In the genomic region with DNA sequence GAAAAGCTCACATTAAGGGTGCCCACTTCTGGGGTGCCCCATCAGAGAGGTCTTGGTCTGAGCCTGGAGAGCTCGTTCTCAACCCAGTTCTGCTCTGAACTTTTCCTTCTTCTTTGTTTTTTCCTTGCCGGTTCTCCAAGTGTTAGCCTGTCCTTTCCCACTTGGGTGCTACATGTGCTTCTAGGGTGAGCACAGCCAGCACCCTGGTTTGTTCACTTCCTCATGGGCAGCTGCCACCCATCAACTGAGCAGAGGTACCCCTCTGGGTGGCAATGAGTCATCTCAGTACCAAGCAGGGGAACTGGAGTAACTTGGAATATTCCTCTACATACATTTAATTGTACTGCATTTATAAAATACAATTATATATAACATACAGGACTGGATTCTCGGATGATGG, we compare ENCODE assay signal across 10 cellular contexts. TPM values are rescaled to one million over a fixed set of nuclear protein-coding genes. Genes with fewer than 3 reads are reported as not detected.
A peak's percentile ranks its signal among the peaks of the same experiment; 100 is the strongest.
DNase-seq lines count a peak whose midpoint lies in the region; ATAC-seq and TF ChIP-seq lines count a peak whose summit lies in the region.
"Had no signal": no experiment of that assay in that cellular context is flagged by ENCODE, and none has a peak within 500 bp of the region (broad histone marks: within the 10 kb centered on the region; RNA-seq: fewer than 3 reads in every experiment).

No MANE protein-coding gene starts in this region.

- no peak for TF ChIP-seq CTCF in mesothelial cell of epicardium (IDR thresholded peaks at IDR 0.05; ENCODE audit: unreplicated experiment)

- H3K9ac ChIP-seq in mucosa of rectum (ENCODE audit: low read depth in 1 of 2, low read length in 2 of 2) = no peak overlapping the region

- ATAC-seq in right cardiac atrium (no peak), Right ventricle myocardium inferior (no peak)
- no peak for ATAC-seq in activated T-cell treated with anti-CD3 and anti-CD28 coated beads, Interleukin-2, amount 50 U/mL, for 72 hours (replicated peaks in 1 of 2)

- no peaks in the 10 kb centered on the region for H3K9me3 ChIP-seq in right cardiac atrium (ENCODE audit: control insufficient read depth, low read length)
- no peaks in the 10 kb centered on the region for H3K9me3 ChIP-seq in mucosa of rectum (ENCODE audit: control insufficient read depth in 2 of 2, low read length in 2 of 2)

- DNase-seq in right cardiac atrium (no peak), Right ventricle myocardium inferior (ENCODE audit: missing footprints) (no peak), NAMALWA (ENCODE audit: low spot score) (no peak), HuH-7.5 (ENCODE audit: low spot score) (no peak), cerebellum (ENCODE audit: low spot score) (no peak), mesothelial cell of epicardium (ENCODE audit: low spot score in 2 of 2, unreplicated experiment in 2 of 2) (no peak)
- no peak for DNase-seq in activated T-cell treated with anti-CD3 and anti-CD28 coated beads, Interleukin-2, amount 50 U/mL, for 72 hours
- DNase-seq: foreskin keratinocyte, NCI-H1092 had no signal

- H3K36me3 ChIP-seq in mucosa of rectum (ENCODE audit: control insufficient read depth in 2 of 2, insufficient read depth in 2 of 2, low read length in 2 of 2) = no peaks in the 10 kb centered on the region

- no peaks in the 10 kb centered on the region for H3K36me3 Mint-ChIP-seq in activated T-cell treated with anti-CD3 and anti-CD28 coated beads, Interleukin-2, amount 50 U/mL, for 72 hours (ENCODE audit: insufficient read depth in 2 of 2)
- no peaks in the 10 kb centered on the region for H3K36me3 Mint-ChIP-seq in mesothelial cell of epicardium

- H3K4me3 Mint-ChIP-seq in activated T-cell treated with anti-CD3 and anti-CD28 coated beads, Interleukin-2, amount 50 U/mL, for 72 hours = peak overlapping the region; percentile 74 to 78
- H3K4me3 Mint-ChIP-seq in mesothelial cell of epicardium = no peak overlapping the region

- H3K27ac ChIP-seq in right cardiac atrium (ENCODE audit: low read length) (peak overlapping the region; percentile 70), mucosa of rectum (ENCODE audit: low read depth in 2 of 2, low read length in 2 of 2) (peak overlapping the region; percentile 36 to 39)
- H3K27ac ChIP-seq: foreskin keratinocyte had no signal

- H3K9me3 Mint-ChIP-seq in activated T-cell treated with anti-CD3 and anti-CD28 coated beads, Interleukin-2, amount 50 U/mL, for 72 hours = no peaks in the 10 kb centered on the region
- no peaks in the 10 kb centered on the region for H3K9me3 Mint-ChIP-seq in mesothelial cell of epicardium

- peaks cover 81% of the 10 kb centered on the region for H3K4me1 Mint-ChIP-seq in activated T-cell treated with anti-CD3 and anti-CD28 coated beads, Interleukin-2, amount 50 U/mL, for 72 hours (ENCODE audit: low read depth)
- peaks cover 17% of the 10 kb centered on the region for H3K4me1 Mint-ChIP-seq in mesothelial cell of epicardium

- no peaks in the 10 kb centered on the region for H3K27me3 Mint-ChIP-seq in activated T-cell treated with anti-CD3 and anti-CD28 coated beads, Interleukin-2, amount 50 U/mL, for 72 hours (ENCODE audit: low read depth)
- peaks cover 41% of the 10 kb centered on the region for H3K27me3 Mint-ChIP-seq in mesothelial cell of epicardium (ENCODE audit: low read depth)

- peak overlapping the region; percentile 79 for H3K27ac Mint-ChIP-seq in activated T-cell treated with anti-CD3 and anti-CD28 coated beads, Interleukin-2, amount 50 U/mL, for 72 hours
- H3K27ac Mint-ChIP-seq in mesothelial cell of epicardium = no peak overlapping the region

- intact Hi-C loops in right cardiac atrium (cut with DNase I) (no loop called here), Right ventricle myocardium inferior (cut with DNase I) (loop anchor here (5.0 kb wide), 1 partner anchor 358 kb away; no protein-coding TSS in a partner anchor)

- H3K4me1 ChIP-seq in right cardiac atrium (ENCODE audit: control insufficient read depth, insufficient read depth, low read length) (peaks cover 36% of the 10 kb centered on the region), mucosa of rectum (ENCODE audit: control insufficient read depth in 2 of 2, insufficient read depth in 2 of 2, low read length in 2 of 2) (peaks cover 44 to 45% of the 10 kb centered on the region in 2 donors)

- H3K27me3 ChIP-seq in right cardiac atrium (ENCODE audit: control insufficient read depth, insufficient read depth) (no peaks in the 10 kb centered on the region), mucosa of rectum (ENCODE audit: control insufficient read depth in 2 of 2, insufficient read depth in 2 of 2, low read length in 2 of 2) (no peaks in the 10 kb centered on the region)
- H3K27me3 ChIP-seq: foreskin keratinocyte had no signal

- 77% methylated on average over 3 of the region's 3 CpGs for WGBS in right cardiac atrium

- H3K4me3 ChIP-seq in right cardiac atrium (ENCODE audit: low read length) (no peak overlapping the region), mucosa of rectum (ENCODE audit: low read length in 2 of 2) (no peak overlapping the region)

RNA-seq across cellular contexts. Expression of a gene that starts 3.9 kb away (rescaled TPM):
- 10 to 100 TPM; 12.1 to 18.0 (median 14.8) TPM for total RNA-seq in right cardiac atrium
- polyA plus RNA-seq in right cardiac atrium = 5.2 TPM
- total RNA-seq in Right ventricle myocardium inferior = 16.5 TPM
- 10 to 100 TPM; 59.9 to 66.2 TPM for total RNA-seq in activated T-cell treated with anti-CD3 and anti-CD28 coated beads, Interleukin-2, amount 50 U/mL, for 72 hours
- total RNA-seq in cerebellum = 3.0 TPM
- total RNA-seq in mesothelial cell of epicardium = 1.5 to 1.9 TPM (median 1.6 TPM) in 3 replicates

RNA-seq across cellular contexts. Expression of a gene that starts 14.5 kb away (rescaled TPM):
- 10 to 100 TPM; 78.1 to 82.4 (median 78.7) TPM for total RNA-seq in right cardiac atrium
- polyA plus RNA-seq in right cardiac atrium = 111 TPM
- total RNA-seq in Right ventricle myocardium inferior = 84.7 TPM
- total RNA-seq in activated T-cell treated with anti-CD3 and anti-CD28 coated beads, Interleukin-2, amount 50 U/mL, for 72 hours = 10 to 100 TPM; 23.1 to 26.3 TPM
- total RNA-seq in cerebellum = 20.3 TPM
- 35.6 to 38.5 TPM (median 38.4 TPM) in 3 replicates for total RNA-seq in mesothelial cell of epicardium
